ENCODE assay signal across 18 cellular contexts in genomic region chr1:231396643-231397042, GRCh38. TPM values are rescaled to one million over a fixed set of nuclear protein-coding genes. Genes with fewer than 3 reads are reported as not detected.
DNase-seq lines count a peak whose midpoint lies in the region; ATAC-seq, FAIRE-seq and TF ChIP-seq lines count a peak whose summit lies in the region.
"Had no signal": no experiment of that assay in that cellular context is flagged by ENCODE, and none has a peak within 500 bp of the region (broad histone marks: within the 10 kb centered on the region; RNA-seq: fewer than 3 reads in every experiment).

No MANE protein-coding gene starts in this region.

- no peak overlapping the region for H4K91ac ChIP-seq in mesenchymal stem cell (ENCODE audit: low read length)

- H3K79me1 ChIP-seq in mesenchymal stem cell (replicated peaks; ENCODE audit: low read length, poor library complexity, severe bottlenecking): peaks cover 8% of the 10 kb centered on the region

- in situ Hi-C loops in brain microvascular endothelial cell (cut with HindIII; ENCODE audit: low pct_ligation_motif_present, low sequenced_read_pairs): no loop called here

- H3K14ac ChIP-seq in mesenchymal stem cell (ENCODE audit: low read length in 2 of 2): no peak overlapping the region

- no peak overlapping the region for H3K23ac ChIP-seq in mesenchymal stem cell (ENCODE audit: low read length in 2 of 2)

- no peak for TF ChIP-seq CTCF in right atrium auricular region (IDR thresholded peaks at IDR 0.05)
- no peak for TF ChIP-seq CTCF in brain microvascular endothelial cell (IDR thresholded peaks at IDR 0.05; ENCODE audit: low read depth, low read length, missing control alignments)

- no peak for ATAC-seq in right cardiac atrium
- ATAC-seq in HG03520 (IDR thresholded peaks at IDR 0.05; ENCODE audit: unreplicated experiment): no peak
- ATAC-seq in HG02884 (IDR thresholded peaks at IDR 0.05; ENCODE audit: unreplicated experiment): no peak
- ATAC-seq: activated T-helper 17 cell treated with anti-CD3 and anti-CD28 coated beads, Interleukin-2, amount 50 U/mL, for 72 hours had no signal

- intact Hi-C loops in right cardiac atrium (cut with DNase I): no loop called here

- no peak overlapping the region for H2BK5ac ChIP-seq in mesenchymal stem cell (ENCODE audit: low read depth, low read length, poor library complexity, severe bottlenecking)

- H3K4me3 ChIP-seq in right atrium auricular region: no peak overlapping the region
- H3K4me3 ChIP-seq in right cardiac atrium (ENCODE audit: low read length): no peak overlapping the region
- H3K4me3 ChIP-seq in brain microvascular endothelial cell (ENCODE audit: low read depth, low read length): no peak overlapping the region
- H3K4me3 ChIP-seq in mesenchymal stem cell (ENCODE audit: insufficient read depth in 1 of 2, low read depth in 1 of 2, low read length in 2 of 2): no peak overlapping the region
- H3K4me3 ChIP-seq: colonic mucosa, pancreas had no signal

- DNase-seq in right atrium auricular region (ENCODE audit: low spot score) (no peak), right cardiac atrium (no peak), brain microvascular endothelial cell (no peak), mesenchymal stem cell (no peak), GM19239 (ENCODE audit: insufficient read length, low spot score) (no peak), NCI-H69 (lab: John Stamatoyannopoulos, UW) (no peak)
- DNase-seq: amniotic stem cell; CD4-positive, alpha-beta memory T cell; colonic mucosa; DND-41; hypothalamus; NCI-H1105; pancreas; stimulated activated naive CD4-positive, alpha-beta T cell treated with Interleukin-2 at 50 U/mL for 16 hours; T-helper 2 cell had no signal

- peaks cover 0 to 68% of the 10 kb centered on the region in 2 donors for H3K4me1 ChIP-seq in right atrium auricular region
- H3K4me1 ChIP-seq in right cardiac atrium (ENCODE audit: control insufficient read depth, insufficient read depth, low read length): peaks cover 10% of the 10 kb centered on the region
- peaks cover 5% of the 10 kb centered on the region for H3K4me1 ChIP-seq in mesenchymal stem cell (ENCODE audit: control insufficient read depth, insufficient read depth, low read depth, low read length)

- H3K9me3 ChIP-seq in right atrium auricular region (no peaks in the 10 kb centered on the region), right cardiac atrium (ENCODE audit: control insufficient read depth, low read length) (no peaks in the 10 kb centered on the region), mesenchymal stem cell (ENCODE audit: control insufficient read depth, low read length) (no peaks in the 10 kb centered on the region)
- H3K9me3 ChIP-seq: colonic mucosa, pancreas had no signal

- H2AK5ac ChIP-seq in mesenchymal stem cell (ENCODE audit: low read length, severe bottlenecking): peak overlapping the region; percentile 35

- H3K27me3 ChIP-seq in right atrium auricular region (no peaks in the 10 kb centered on the region), right cardiac atrium (ENCODE audit: control insufficient read depth, insufficient read depth) (no peaks in the 10 kb centered on the region), brain microvascular endothelial cell (replicated peaks) (no peaks in the 10 kb centered on the region), mesenchymal stem cell (ENCODE audit: control insufficient read depth in 1 of 2, insufficient read depth in 1 of 2, low read length in 2 of 2) (no peaks in the 10 kb centered on the region)
- H3K27me3 ChIP-seq: colonic mucosa, pancreas had no signal

- no peak overlapping the region for H3K4me2 ChIP-seq in mesenchymal stem cell (ENCODE audit: low read length, poor library complexity, severe bottlenecking)

- H3K36me3 ChIP-seq in right atrium auricular region (peaks cover 6% of the 10 kb centered on the region), brain microvascular endothelial cell (replicated peaks) (no peaks in the 10 kb centered on the region), mesenchymal stem cell (ENCODE audit: control insufficient read depth in 1 of 2, insufficient read depth in 2 of 2, low read depth in 1 of 2, low read length in 2 of 2) (no peaks in the 10 kb centered on the region)
- H3K36me3 ChIP-seq: colonic mucosa, pancreas had no signal

- no peak overlapping the region for H2AFZ ChIP-seq in mesenchymal stem cell (ENCODE audit: low read depth, low read length)

- WGBS in right cardiac atrium: 87% methylated on average over 2 of the region's 2 CpGs
- WGBS in mesenchymal stem cell: 61% methylated on average over 2 of the region's 2 CpGs

- H3K9ac ChIP-seq in mesenchymal stem cell (ENCODE audit: low read length): peak overlapping the region; percentile 86

- no peak overlapping the region for H3K4ac ChIP-seq in mesenchymal stem cell (ENCODE audit: low read depth in 1 of 2, low read length in 2 of 2)

- H2BK12ac ChIP-seq in mesenchymal stem cell (ENCODE audit: low read length in 2 of 2): no peak overlapping the region

- H3K18ac ChIP-seq in mesenchymal stem cell (ENCODE audit: low read depth in 1 of 2, low read length in 2 of 2): no peak overlapping the region

- no peak overlapping the region for H2BK15ac ChIP-seq in mesenchymal stem cell (ENCODE audit: low read depth, poor library complexity, severe bottlenecking)

- peak overlapping the region; percentile 64 to 77 for H3K27ac ChIP-seq in right atrium auricular region
- no peak overlapping the region for H3K27ac ChIP-seq in right cardiac atrium (ENCODE audit: low read length)
- H3K27ac ChIP-seq in brain microvascular endothelial cell: peak overlapping the region; percentile 96
- H3K27ac ChIP-seq in mesenchymal stem cell (ENCODE audit: low read length, poor library complexity, severe bottlenecking): peak overlapping the region; percentile 91
- H3K27ac ChIP-seq: colonic mucosa had no signal

- FAIRE-seq in GM19239 (lab: Jason Lieb, UNC): no peak
- FAIRE-seq: pancreas had no signal

- H4K8ac ChIP-seq in mesenchymal stem cell (ENCODE audit: low read length): no peak overlapping the region

- H2BK120ac ChIP-seq in mesenchymal stem cell (ENCODE audit: low read depth, low read length): no peak overlapping the region

RNA-seq across cellular contexts. Expression of gene EGLN1, which starts 25.4 kb away (rescaled TPM):
- total RNA-seq in right atrium auricular region: 10 to 100 TPM; 57.9 to 76.7 TPM
- total RNA-seq in right cardiac atrium: 10 to 100 TPM; 54.1 to 79.9 (median 71.0) TPM
- 27.9 TPM for polyA plus RNA-seq in right cardiac atrium
- 15.8 TPM for polyA plus RNA-seq in mesenchymal stem cell (2013, experiment 1 of 2)
- 16.5 TPM for polyA plus RNA-seq in mesenchymal stem cell (2013, experiment 2 of 2)

RNA-seq across cellular contexts. Expression of gene SPRTN, which starts 58.5 kb away (rescaled TPM):
- total RNA-seq in right atrium auricular region: 1 to 10 TPM; 8.9 to 9.1 TPM
- 10 to 100 TPM in 1 of 4 donors, 1 to 10 TPM in 3; 5.6 to 10.4 (median 7.4) TPM for total RNA-seq in right cardiac atrium
- polyA plus RNA-seq in right cardiac atrium: 4.7 TPM
- polyA plus RNA-seq in mesenchymal stem cell (2013, experiment 1 of 2): 14.0 TPM
- polyA plus RNA-seq in mesenchymal stem cell (2013, experiment 2 of 2): 11.6 TPM

RNA-seq across cellular contexts. Expression of gene EXOC8, which starts 59.0 kb away (rescaled TPM):
- total RNA-seq in right atrium auricular region (10 to 100 TPM; 10.7 to 11.8 TPM), right cardiac atrium (10 to 100 TPM; 12.3 to 16.9 (median 14.0) TPM)
- 5.9 TPM for polyA plus RNA-seq in right cardiac atrium
- polyA plus RNA-seq in mesenchymal stem cell (2013, experiment 1 of 2): 4.7 TPM
- 4.8 TPM for polyA plus RNA-seq in mesenchymal stem cell (2013, experiment 2 of 2)
